Comparison of ENCODE assay signal across 20 cellular contexts in the genomic region with DNA sequence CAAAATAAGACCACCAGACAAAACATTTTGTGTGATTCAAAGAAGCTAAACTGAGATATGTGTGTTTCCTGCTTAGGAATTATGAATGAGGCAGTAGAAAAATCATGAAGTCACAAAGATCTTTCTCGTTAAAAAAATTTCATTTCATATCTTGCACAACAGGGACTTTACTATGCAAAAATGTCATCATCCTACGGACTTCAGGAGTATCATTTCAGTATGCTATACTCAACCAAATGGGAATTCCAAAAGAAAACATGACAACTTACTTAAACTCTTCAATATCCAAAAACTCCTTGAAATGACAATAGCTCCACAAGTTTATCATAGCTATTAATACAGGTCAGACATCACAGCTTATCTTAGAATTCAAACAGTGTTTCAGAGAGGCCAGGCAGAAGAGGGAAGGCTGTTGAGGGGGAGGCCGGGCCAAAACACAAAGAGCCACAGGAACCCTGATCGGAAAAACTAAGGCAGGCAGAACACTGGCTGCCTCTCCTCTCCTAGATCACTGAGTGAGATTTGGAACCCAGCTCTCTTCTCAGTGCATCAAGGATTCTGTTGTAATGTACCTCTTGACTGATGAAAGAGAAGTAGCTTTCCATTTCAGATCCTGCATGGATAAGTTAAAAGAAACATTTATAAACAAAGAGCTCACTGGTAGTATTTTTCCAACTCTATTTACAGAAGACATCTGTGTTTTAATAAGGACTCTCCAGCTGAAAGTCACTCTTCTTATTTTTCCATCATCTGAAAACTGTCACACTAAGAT.
"Had no signal": no experiment of that assay in that cellular context is flagged by ENCODE, and none has a peak within 500 bp of the region (broad histone marks: within the 10 kb centered on the region; RNA-seq: fewer than 3 reads in every experiment).

No MANE protein-coding gene starts in this region.

- H3K4me1 Mint-ChIP-seq: naive thymus-derived CD8-positive, alpha-beta T cell; stimulated activated naive CD8-positive, alpha-beta T cell treated with anti-CD3 and anti-CD28 coated beads, Interleukin-15, amount 100 ng/mL, for 72 hours had no signal

- H3K4me3 Mint-ChIP-seq: naive thymus-derived CD8-positive, alpha-beta T cell; stimulated activated naive B cell treated with anti-CD40 and anti-IgM and Interleukin-4, amounts not matched to agents 10 μg/mL and 1 μg/mL and 100 μg/mL, for 72 hours; stimulated activated naive CD8-positive, alpha-beta T cell treated with anti-CD3 and anti-CD28 coated beads, Interleukin-15, amount 100 ng/mL, for 72 hours had no signal

- DNase-seq: effector memory CD4-positive, alpha-beta T cell; foreskin melanocyte; head of caudate nucleus; hippocampal formation; islet precursor cell; mammary epithelial cell; mucosa of descending colon; naive thymus-derived CD8-positive, alpha-beta T cell; posterior cingulate gyrus; spleen; stimulated activated CD4-positive, alpha-beta T cell treated with anti-CD3 and anti-CD28 coated beads, Interleukin-15, amount 100 ng/mL, for 24 hours; stimulated activated CD4-positive, alpha-beta T cell treated with anti-CD3 and anti-CD28 coated beads, Interleukin-1b, Interleukin-23, amount 100 ng/mL, for 48 hours; stimulated activated CD4-positive, alpha-beta T cell treated with anti-CD3 and anti-CD28 coated beads, Interleukin-4, amount 100 ng/mL, for 24 hours; stimulated activated naive B cell treated with anti-CD40 and anti-IgM and Interleukin-4, amounts not matched to agents 10 μg/mL and 1 μg/mL and 100 μg/mL, for 72 hours; stimulated activated naive CD8-positive, alpha-beta T cell treated with anti-CD3 and anti-CD28 coated beads, Interleukin-15, amount 100 ng/mL, for 72 hours; transverse colon had no signal

- H3K27me3 Mint-ChIP-seq: stimulated activated naive B cell treated with anti-CD40 and anti-IgM and Interleukin-4, amounts not matched to agents 10 μg/mL and 1 μg/mL and 100 μg/mL, for 72 hours; stimulated activated naive CD8-positive, alpha-beta T cell treated with anti-CD3 and anti-CD28 coated beads, Interleukin-15, amount 100 ng/mL, for 72 hours had no signal

- H3K27ac Mint-ChIP-seq: naive thymus-derived CD8-positive, alpha-beta T cell; stimulated activated naive B cell treated with anti-CD40 and anti-IgM and Interleukin-4, amounts not matched to agents 10 μg/mL and 1 μg/mL and 100 μg/mL, for 72 hours; stimulated activated naive CD8-positive, alpha-beta T cell treated with anti-CD3 and anti-CD28 coated beads, Interleukin-15, amount 100 ng/mL, for 72 hours had no signal

- H3K4me3 ChIP-seq: esophagus muscularis mucosa, mucosa of descending colon, spleen, thoracic aorta, transverse colon had no signal

- ATAC-seq: left lobe of liver; mucosa of descending colon; naive thymus-derived CD8-positive, alpha-beta T cell; sciatic nerve; stimulated activated naive B cell treated with anti-CD40 and anti-IgM and Interleukin-4, amounts not matched to agents 10 μg/mL and 1 μg/mL and 100 μg/mL, for 72 hours; stimulated activated naive CD8-positive, alpha-beta T cell treated with anti-CD3 and anti-CD28 coated beads, Interleukin-15, amount 100 ng/mL, for 72 hours had no signal
